ENCODE assay signal across 1 cellular context in the genomic region with DNA sequence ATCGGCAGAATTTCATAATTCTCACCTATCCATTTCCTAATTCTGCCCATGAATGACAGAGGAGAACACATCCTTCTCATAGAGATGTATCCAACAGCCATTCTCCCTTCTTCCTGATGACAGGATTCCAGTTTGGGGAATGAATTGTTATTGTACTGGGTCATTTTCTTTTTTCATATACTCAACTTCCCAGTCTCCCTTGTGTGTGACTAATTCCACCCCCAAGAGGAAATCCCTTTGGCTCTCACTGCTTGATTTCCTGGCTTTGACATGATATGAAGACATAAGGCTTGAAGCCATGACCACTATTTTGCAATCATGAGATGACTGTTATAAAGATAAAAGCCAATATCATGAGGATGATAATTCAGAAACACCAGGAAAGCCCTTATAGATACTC.
TF ChIP-seq lines count a peak whose summit lies in the region.

No MANE protein-coding gene starts in this region.

TF ChIP-seq in SK-N-SH, 30 proteins besides CTCF, POLR2A, EP300 and RAD21 (continued from another document):
- TF ChIP-seq, protein P1, sequence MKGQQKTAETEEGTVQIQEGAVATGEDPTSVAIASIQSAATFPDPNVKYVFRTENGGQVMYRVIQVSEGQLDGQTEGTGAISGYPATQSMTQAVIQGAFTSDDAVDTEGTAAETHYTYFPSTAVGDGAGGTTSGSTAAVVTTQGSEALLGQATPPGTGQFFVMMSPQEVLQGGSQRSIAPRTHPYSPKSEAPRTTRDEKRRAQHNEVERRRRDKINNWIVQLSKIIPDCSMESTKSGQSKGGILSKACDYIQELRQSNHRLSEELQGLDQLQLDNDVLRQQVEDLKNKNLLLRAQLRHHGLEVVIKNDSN (IDR thresholded peaks at IDR 0.05; ENCODE audit: borderline replicate concordance, low read depth) = no peak
- TF ChIP-seq EZH2phosphoT487 (IDR thresholded peaks at IDR 0.05; ENCODE audit: borderline replicate concordance, low read depth) = no peak
- no peak for TF ChIP-seq FOXM1 (IDR thresholded peaks at IDR 0.05; ENCODE audit: low read depth)
- TF ChIP-seq, protein P2, sequence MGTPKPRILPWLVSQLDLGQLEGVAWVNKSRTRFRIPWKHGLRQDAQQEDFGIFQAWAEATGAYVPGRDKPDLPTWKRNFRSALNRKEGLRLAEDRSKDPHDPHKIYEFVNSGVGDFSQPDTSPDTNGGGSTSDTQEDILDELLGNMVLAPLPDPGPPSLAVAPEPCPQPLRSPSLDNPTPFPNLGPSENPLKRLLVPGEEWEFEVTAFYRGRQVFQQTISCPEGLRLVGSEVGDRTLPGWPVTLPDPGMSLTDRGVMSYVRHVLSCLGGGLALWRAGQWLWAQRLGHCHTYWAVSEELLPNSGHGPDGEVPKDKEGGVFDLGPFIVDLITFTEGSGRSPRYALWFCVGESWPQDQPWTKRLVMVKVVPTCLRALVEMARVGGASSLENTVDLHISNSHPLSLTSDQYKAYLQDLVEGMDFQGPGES (IDR thresholded peaks at IDR 0.05; ENCODE audit: low read depth, low read length) = no peak
- TF ChIP-seq MXI1 (IDR thresholded peaks at IDR 0.05; ENCODE audit: low read depth, low read length) = no peak
